1 cellular context compared by ENCODE assay signal in the genomic region with DNA sequence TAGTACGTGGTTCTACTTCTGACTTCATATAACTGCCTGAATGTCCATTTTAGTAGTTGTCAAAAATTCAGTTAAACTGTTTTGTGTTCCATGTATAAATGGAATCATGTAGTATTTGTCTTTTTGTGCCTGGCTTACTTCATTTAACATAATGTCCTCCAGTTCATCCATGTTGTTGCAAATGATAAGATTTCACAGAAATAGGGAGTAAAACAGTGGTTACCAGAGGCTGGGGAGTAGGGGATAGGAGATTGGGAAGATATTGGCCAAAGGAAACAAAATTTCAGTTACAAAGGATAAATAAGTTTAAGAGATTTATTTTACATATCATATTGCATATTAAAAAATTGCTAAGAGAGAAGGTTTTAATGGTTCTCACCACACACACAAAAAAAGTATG.
TF ChIP-seq lines count a peak whose summit lies in the region.

No MANE protein-coding gene starts in this region.

TF ChIP-seq in GM12878, 131 proteins besides CTCF, POLR2A, EP300 and RAD21 (continued from another document):
- TF ChIP-seq, protein P1, sequence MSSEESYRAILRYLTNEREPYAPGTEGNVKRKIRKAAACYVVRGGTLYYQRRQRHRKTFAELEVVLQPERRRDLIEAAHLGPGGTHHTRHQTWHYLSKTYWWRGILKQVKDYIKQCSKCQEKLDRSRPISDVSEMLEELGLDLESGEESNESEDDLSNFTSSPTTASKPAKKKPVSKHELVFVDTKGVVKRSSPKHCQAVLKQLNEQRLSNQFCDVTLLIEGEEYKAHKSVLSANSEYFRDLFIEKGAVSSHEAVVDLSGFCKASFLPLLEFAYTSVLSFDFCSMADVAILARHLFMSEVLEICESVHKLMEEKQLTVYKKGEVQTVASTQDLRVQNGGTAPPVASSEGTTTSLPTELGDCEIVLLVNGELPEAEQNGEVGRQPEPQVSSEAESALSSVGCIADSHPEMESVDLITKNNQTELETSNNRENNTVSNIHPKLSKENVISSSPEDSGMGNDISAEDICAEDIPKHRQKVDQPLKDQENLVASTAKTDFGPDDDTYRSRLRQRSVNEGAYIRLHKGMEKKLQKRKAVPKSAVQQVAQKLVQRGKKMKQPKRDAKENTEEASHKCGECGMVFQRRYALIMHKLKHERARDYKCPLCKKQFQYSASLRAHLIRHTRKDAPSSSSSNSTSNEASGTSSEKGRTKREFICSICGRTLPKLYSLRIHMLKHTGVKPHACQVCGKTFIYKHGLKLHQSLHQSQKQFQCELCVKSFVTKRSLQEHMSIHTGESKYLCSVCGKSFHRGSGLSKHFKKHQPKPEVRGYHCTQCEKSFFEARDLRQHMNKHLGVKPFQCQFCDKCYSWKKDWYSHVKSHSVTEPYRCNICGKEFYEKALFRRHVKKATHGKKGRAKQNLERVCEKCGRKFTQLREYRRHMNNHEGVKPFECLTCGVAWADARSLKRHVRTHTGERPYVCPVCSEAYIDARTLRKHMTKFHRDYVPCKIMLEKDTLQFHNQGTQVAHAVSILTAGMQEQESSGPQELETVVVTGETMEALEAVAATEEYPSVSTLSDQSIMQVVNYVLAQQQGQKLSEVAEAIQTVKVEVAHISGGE (CRISPR knock-in tag; IDR thresholded peaks at IDR 0.05), result no peak
- TF ChIP-seq KDM1A (IDR thresholded peaks at IDR 0.05; ENCODE audit: borderline replicate concordance), result no peak
- TF ChIP-seq, protein P2, sequence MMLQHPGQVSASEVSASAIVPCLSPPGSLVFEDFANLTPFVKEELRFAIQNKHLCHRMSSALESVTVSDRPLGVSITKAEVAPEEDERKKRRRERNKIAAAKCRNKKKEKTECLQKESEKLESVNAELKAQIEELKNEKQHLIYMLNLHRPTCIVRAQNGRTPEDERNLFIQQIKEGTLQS (IDR thresholded peaks at IDR 0.05; ENCODE audit: borderline replicate concordance, extremely low read depth, low read depth, low read length), result no peak
- TF ChIP-seq ZNF217 (IDR thresholded peaks at IDR 0.05), result no peak
- no peak for TF ChIP-seq WRNIP1 (IDR thresholded peaks at IDR 0.05; ENCODE audit: borderline replicate concordance, low read depth, low read length)
- TF ChIP-seq ZBED1 (IDR thresholded peaks at IDR 0.05; ENCODE audit: borderline replicate concordance), result no peak
- TF ChIP-seq RCOR1 (conservative IDR thresholded peaks at IDR 0.05; ENCODE audit: low read depth, low read length), result no peak
- TF ChIP-seq KLF5 (IDR thresholded peaks at IDR 0.05; ENCODE audit: partially characterized antibody), result no peak
